8 cellular contexts compared by ENCODE assay signal in the genomic region with DNA sequence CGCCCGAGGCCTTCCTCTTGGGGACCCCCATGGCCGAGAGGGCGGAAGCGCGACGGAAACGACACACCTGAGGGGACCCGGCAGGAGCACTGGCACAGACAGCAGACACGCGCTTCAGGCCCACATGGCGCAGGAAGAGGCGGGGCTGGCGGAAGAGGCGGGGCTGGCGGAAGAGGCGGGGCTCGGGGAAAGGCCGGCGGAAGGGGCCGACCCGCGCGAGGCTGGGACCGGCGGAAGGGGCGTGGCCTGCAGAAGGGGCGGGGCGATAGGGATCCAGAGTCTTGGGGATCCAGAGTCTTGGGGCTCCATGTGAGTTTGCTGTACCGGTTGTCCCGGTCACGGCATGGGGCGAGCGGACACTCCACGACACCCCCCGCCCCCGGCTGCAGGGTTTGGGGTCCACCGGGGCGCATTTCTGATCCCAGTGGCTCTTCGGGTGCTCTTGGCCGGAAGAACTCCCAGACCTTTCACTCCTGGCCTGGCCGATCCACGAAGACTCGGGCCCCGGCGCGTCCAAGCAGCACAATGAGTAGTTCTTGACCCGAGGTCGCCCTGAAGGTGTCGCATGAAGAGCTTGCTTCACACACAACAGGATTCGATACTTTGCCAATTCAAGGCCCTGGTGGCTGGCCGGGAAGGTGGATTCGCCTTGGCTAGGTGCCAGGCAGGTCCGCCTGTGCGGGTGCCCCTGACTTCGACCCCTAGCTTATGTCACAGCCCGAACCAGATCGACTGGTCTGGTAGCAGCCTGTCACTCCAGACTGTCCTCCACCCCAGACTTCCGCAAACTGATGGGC. TPM values are rescaled to one million over a fixed set of nuclear protein-coding genes. Genes with fewer than 3 reads are reported as not detected.
DNase-seq lines count a peak whose midpoint lies in the region; ATAC-seq and TF ChIP-seq lines count a peak whose summit lies in the region.

A gene with protein sequence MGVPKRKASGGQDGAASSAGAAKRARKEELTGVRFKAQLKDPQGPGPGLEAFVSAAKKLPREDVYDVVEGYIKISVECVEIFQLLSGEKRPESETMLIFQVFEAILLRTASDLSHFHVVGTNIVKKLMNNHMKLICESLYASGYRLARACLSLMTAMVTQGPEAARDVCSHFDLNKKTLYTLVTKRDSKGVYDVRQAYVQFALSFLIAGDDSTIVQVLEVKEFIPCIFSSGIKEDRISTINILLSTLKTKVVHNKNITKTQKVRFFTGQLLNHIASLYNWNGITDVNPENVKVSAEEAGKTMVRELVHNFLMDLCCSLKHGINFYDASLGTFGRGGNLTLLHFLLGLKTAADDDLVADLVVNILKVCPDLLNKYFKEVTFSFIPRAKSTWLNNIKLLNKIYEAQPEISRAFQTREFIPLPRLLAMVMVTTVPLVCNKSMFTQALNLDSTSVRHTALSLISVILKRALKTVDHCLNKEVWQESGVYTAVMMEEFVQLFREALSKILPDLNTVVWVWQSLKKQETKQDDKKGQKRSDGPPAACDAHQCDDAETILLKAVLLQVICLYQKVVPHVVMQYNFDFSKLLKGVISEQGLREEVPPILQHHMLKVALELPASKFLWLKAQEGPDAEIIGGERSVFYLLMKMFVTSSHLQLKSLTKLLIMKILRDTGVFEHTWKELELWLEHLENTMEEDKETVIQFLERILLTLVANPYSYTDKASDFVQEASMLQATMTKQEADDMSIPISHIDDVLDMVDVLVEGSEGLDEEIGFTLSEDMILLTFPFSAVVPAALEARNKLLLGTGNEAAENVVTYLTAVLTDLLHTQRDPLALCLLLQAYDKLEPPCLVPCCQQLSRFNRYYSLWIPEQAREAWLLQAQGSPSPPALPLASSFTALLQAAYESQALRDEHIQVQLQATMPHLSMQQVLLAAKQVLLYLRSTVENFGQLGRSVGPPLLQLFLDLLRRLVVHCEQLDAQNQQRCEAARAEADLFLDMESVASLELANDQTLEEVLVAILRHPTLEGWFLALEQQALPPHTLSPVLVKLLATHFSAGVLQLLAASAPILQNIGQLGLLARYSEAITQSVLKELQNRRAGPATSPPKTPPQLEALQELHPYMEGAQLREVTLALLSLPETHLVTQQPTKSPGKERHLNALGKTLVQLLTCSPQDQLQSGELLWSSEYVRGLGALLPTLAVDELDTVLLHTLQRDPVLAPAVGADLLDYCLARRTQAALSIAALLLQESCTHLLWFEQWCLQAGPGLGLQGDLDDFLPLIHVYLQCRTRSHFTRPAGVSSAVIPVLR (N-terminal part only) (minus strand): TSS at position 133 of the 797 bp plus-strand sequence. CDS start 102 bp downstream, at position 31.

- 12% methylated on average over 54 of the region's 59 CpGs; no CpG with 5 or more reads in 1 of the 2 donors for WGBS in transverse colon (ENCODE audit: low coverage in 1 of 2), 2 donors

- H3K9me3 ChIP-seq in cardiac muscle cell (ENCODE audit: low read depth): no peaks in the 10 kb centered on the region
- no peaks in the 10 kb centered on the region for H3K9me3 ChIP-seq in transverse colon

- peak; percentile 77 for ATAC-seq in HG02623 (IDR thresholded peaks at IDR 0.05; ENCODE audit: unreplicated experiment)
- peak; percentile 98 for ATAC-seq in activated naive CD8-positive, alpha-beta T cell treated with anti-CD3 and anti-CD28 coated beads, Interleukin-2, amount 50 U/mL, for 24 hours

- H3K36me3 ChIP-seq in cardiac muscle cell (no peaks in the 10 kb centered on the region), transverse colon (no peaks in the 10 kb centered on the region)

- TF ChIP-seq CTCF in GM12865 (IDR thresholded peaks at IDR 0.05; ENCODE audit: insufficient read depth, low read depth, low read length, missing control alignments) (peak; percentile 4), cardiac muscle cell (IDR thresholded peaks at IDR 0.05; ENCODE audit: low read depth, low read length) (no peak), transverse colon (IDR thresholded peaks at IDR 0.05) (peak in 2 of 5 experiments; percentile 12 to 32)

- peaks cover 5% of the 10 kb centered on the region for H3K4me1 ChIP-seq in cardiac muscle cell (ENCODE audit: low read depth)
- peaks cover 0 to 21% (median 14%) of the 10 kb centered on the region in 4 donors for H3K4me1 ChIP-seq in transverse colon

- DNase-seq in GM12865 (ENCODE audit: low read depth) (peak; percentile 94), NCI-H128 (lab: John Stamatoyannopoulos, UW; ENCODE audit: unreplicated experiment) (peak; percentile 80), T follicular helper cell (ENCODE audit: low read depth) (peak; percentile 91), cardiac muscle cell (ENCODE audit: low read depth in 1 of 2, low spot score in 1 of 2) (peak; percentile 80 to 86), pons (ENCODE audit: low spot score) (peak; percentile 79), transverse colon (peak; percentile 95)
- DNase-seq in activated naive CD8-positive, alpha-beta T cell treated with anti-CD3 and anti-CD28 coated beads, Interleukin-2, amount 50 U/mL, for 24 hours: peak; percentile 98

- in situ Hi-C loops in transverse colon (cut with MboI; ENCODE audit: low pct_ligation_motif_present in 1 of 4, low pct_unique_long_range_greater_than_20kb in 1 of 4, low sequenced_read_pairs in 3 of 4): no loop called here

- H3K27me3 ChIP-seq in cardiac muscle cell: peaks cover 7% of the 10 kb centered on the region
- H3K27me3 ChIP-seq in transverse colon: no peaks in the 10 kb centered on the region

- peaks cover 29% of the 10 kb centered on the region for H3K36me3 Mint-ChIP-seq in activated naive CD8-positive, alpha-beta T cell treated with anti-CD3 and anti-CD28 coated beads, Interleukin-2, amount 50 U/mL, for 24 hours (ENCODE audit: low read depth)

- H3K4me3 Mint-ChIP-seq in activated naive CD8-positive, alpha-beta T cell treated with anti-CD3 and anti-CD28 coated beads, Interleukin-2, amount 50 U/mL, for 24 hours: peak within 1 kb of the TSS; percentile 91

- H3K4me3 ChIP-seq in GM12865 (ENCODE audit: low read depth, low read length) (peak within 1 kb of the TSS; percentile 88), cardiac muscle cell (peak within 1 kb of the TSS; percentile 96), transverse colon (peak within 1 kb of the TSS; percentile 78 to 97 (median 84))

- TF ChIP-seq EP300 in transverse colon (IDR thresholded peaks at IDR 0.05; ENCODE audit: low read depth): no peak

- peaks cover 51% of the 10 kb centered on the region for H3K4me1 Mint-ChIP-seq in activated naive CD8-positive, alpha-beta T cell treated with anti-CD3 and anti-CD28 coated beads, Interleukin-2, amount 50 U/mL, for 24 hours

- TF ChIP-seq POLR2A in transverse colon (IDR thresholded peaks at IDR 0.05): peak; percentile 79

- intact Hi-C loops in transverse colon (cut with DNase I; ENCODE audit: low total_unique reads): no loop called here

- no peaks in the 10 kb centered on the region for H3K9me3 Mint-ChIP-seq in activated naive CD8-positive, alpha-beta T cell treated with anti-CD3 and anti-CD28 coated beads, Interleukin-2, amount 50 U/mL, for 24 hours

- peaks cover 8% of the 10 kb centered on the region for H3K27me3 Mint-ChIP-seq in activated naive CD8-positive, alpha-beta T cell treated with anti-CD3 and anti-CD28 coated beads, Interleukin-2, amount 50 U/mL, for 24 hours

- H3K27ac ChIP-seq in cardiac muscle cell: no peak within 1 kb of the TSS
- peak within 1 kb of the TSS; percentile 85 to 93 (median 88) for H3K27ac ChIP-seq in transverse colon

- peak within 1 kb of the TSS; percentile 79 for H3K27ac Mint-ChIP-seq in activated naive CD8-positive, alpha-beta T cell treated with anti-CD3 and anti-CD28 coated beads, Interleukin-2, amount 50 U/mL, for 24 hours

RNA-seq across cellular contexts. Expression of the gene that starts here (rescaled TPM):
- 10.7 and 13.9 TPM in 2 replicates for total RNA-seq in cardiac muscle cell
- polyA plus RNA-seq in cardiac muscle cell: 3.7 and 4.3 TPM in 2 replicates
- 1 to 10 TPM; 6.4 to 8.7 (median 7.3) TPM for total RNA-seq in transverse colon
